In genomic region chr7:27151945-27152815, GRCh38 we compare ENCODE assay signal across 1 cellular context.
TF ChIP-seq lines count a peak whose summit lies in the region.

TSS of gene HOXA3 (minus strand) at chr7:27152583. CDS start at chr7:27110640, 41,943 bp downstream.

TF ChIP-seq in HEK293, 187 proteins besides CTCF, POLR2A, EP300 and RAD21 (continued from another document and continues in another):
- TF ChIP-seq PATZ1 (tag by site-specific recombination; IDR thresholded peaks at IDR 0.05) (peak; percentile 94), MEIS1 (CRISPR knock-in tag; IDR thresholded peaks at IDR 0.05; ENCODE audit: borderline replicate concordance) (no peak), ZNF449 (tag by site-specific recombination; IDR thresholded peaks at IDR 0.05) (no peak), ZNF791 (tag by site-specific recombination; IDR thresholded peaks at IDR 0.05) (no peak), ZNF335 (tag by site-specific recombination; conservative IDR thresholded peaks at IDR 0.05) (no peak; the same call in 1 of the 2 replicates), KLF17 (tag by site-specific recombination; IDR thresholded peaks at IDR 0.05) (peak; percentile 64; the same call in 1 of the 2 replicates), ZNF223 (tag by site-specific recombination; IDR thresholded peaks at IDR 0.05) (peak; percentile 45; the same call in 1 of the 2 replicates), ZNF391 (tag by site-specific recombination; IDR thresholded peaks at IDR 0.05; ENCODE audit: borderline replicate concordance, low read depth) (no peak), ZFP41 (tag by site-specific recombination; IDR thresholded peaks at IDR 0.05; ENCODE audit: borderline replicate concordance) (no peak), ZBTB20 (tag by site-specific recombination; IDR thresholded peaks at IDR 0.05) (no peak; the same call in 1 of the 2 replicates), SCRT1 (tag by site-specific recombination; IDR thresholded peaks at IDR 0.05; ENCODE audit: borderline replicate concordance) (no peak), ZNF426 (tag by site-specific recombination; IDR thresholded peaks at IDR 0.05) (peak; percentile 12; the same call in 1 of the 2 replicates), OSR2 (tag by site-specific recombination; IDR thresholded peaks at IDR 0.05) (peak; percentile 48), ZNF37A (tag by site-specific recombination; IDR thresholded peaks at IDR 0.05) (no peak), ZNF341 (tag by site-specific recombination; IDR thresholded peaks at IDR 0.05; ENCODE audit: low read depth) (peak; percentile 30), ZSCAN4 (tag by site-specific recombination; IDR thresholded peaks at IDR 0.05) (peak; percentile 95), ZNF658 (tag by site-specific recombination; IDR thresholded peaks at IDR 0.05) (no peak), ZNF629 (tag by site-specific recombination; IDR thresholded peaks at IDR 0.05) (no peak), ZNF518A (tag by site-specific recombination; conservative IDR thresholded peaks at IDR 0.05; ENCODE audit: low read depth) (no peak), ZNF302 (tag by site-specific recombination; IDR thresholded peaks at IDR 0.05; ENCODE audit: low read depth) (no peak), ZNF366 (tag by site-specific recombination; conservative IDR thresholded peaks at IDR 0.05) (peak; percentile 55), ZNF707 (tag by site-specific recombination; IDR thresholded peaks at IDR 0.05) (no peak), ZNF19 (tag by site-specific recombination; IDR thresholded peaks at IDR 0.05; ENCODE audit: low read depth) (no peak), ZBTB49 (tag by site-specific recombination; IDR thresholded peaks at IDR 0.05; ENCODE audit: low read depth) (no peak), FEZF1 (tag by site-specific recombination; IDR thresholded peaks at IDR 0.05) (peak; percentile 72), ZNF155 (tag by site-specific recombination; IDR thresholded peaks at IDR 0.05) (no peak), PRDM6 (tag by site-specific recombination; IDR thresholded peaks at IDR 0.05) (peak; percentile 64; the same call in 1 of the 2 replicates), ZNF660 (tag by site-specific recombination; IDR thresholded peaks at IDR 0.05) (no peak), TCF7L2 (IDR thresholded peaks at IDR 0.05; ENCODE audit: borderline replicate concordance, low read depth, low read length) (no peak), ZNF473 (tag by site-specific recombination; IDR thresholded peaks at IDR 0.05) (no peak), ZNF514 (tag by site-specific recombination; IDR thresholded peaks at IDR 0.05) (no peak), ZFP69B (tag by site-specific recombination; IDR thresholded peaks at IDR 0.05) (peak; percentile 45; the same call in 1 of the 2 replicates), ZSCAN23 (tag by site-specific recombination; IDR thresholded peaks at IDR 0.05) (no peak), ZNF324 (tag by site-specific recombination; IDR thresholded peaks at IDR 0.05) (no peak; the same call in 1 of the 2 replicates), ZNF157 (tag by site-specific recombination; IDR thresholded peaks at IDR 0.05) (no peak), PRDM4 (tag by site-specific recombination; IDR thresholded peaks at IDR 0.05) (peak; percentile 44), ZNF704 (tag by site-specific recombination; IDR thresholded peaks at IDR 0.05) (no peak), MZF1 (tag by site-specific recombination; IDR thresholded peaks at IDR 0.05; ENCODE audit: borderline replicate concordance) (no peak), ZNF510 (tag by site-specific recombination; IDR thresholded peaks at IDR 0.05; ENCODE audit: insufficient replicate concordance) (no peak), SP2 (tag by site-specific recombination; IDR thresholded peaks at IDR 0.05) (peak; percentile 26), ZNF292 (tag by site-specific recombination; IDR thresholded peaks at IDR 0.05; ENCODE audit: borderline replicate concordance, low read depth) (no peak), GLI4 (tag by site-specific recombination; IDR thresholded peaks at IDR 0.05) (peak; percentile 87), YY2 (tag by site-specific recombination; IDR thresholded peaks at IDR 0.05) (no peak), ZNF830 (tag by site-specific recombination; IDR thresholded peaks at IDR 0.05; ENCODE audit: low read depth) (no peak), ZNF202 (tag by site-specific recombination; IDR thresholded peaks at IDR 0.05; ENCODE audit: borderline replicate concordance) (no peak), ZBTB17 (tag by site-specific recombination; IDR thresholded peaks at IDR 0.05) (peak; percentile 21; the same call in 1 of the 2 replicates)
